In genomic region chr7:103447073-103447960, GRCh38 we compare ENCODE assay signal across 1 cellular context.
TF ChIP-seq lines count a peak whose summit lies in the region.

No MANE protein-coding gene starts in this region.

TF ChIP-seq in HepG2, 621 proteins besides CTCF, POLR2A, EP300 and RAD21 (continued from another document):
- TF ChIP-seq ZNF276 (CRISPR knock-in tag; IDR thresholded peaks at IDR 0.05; ENCODE audit: low read depth) (no peak), SP5 (CRISPR knock-in tag; IDR thresholded peaks at IDR 0.05; ENCODE audit: borderline replicate concordance, low read depth) (no peak), KDM5A (IDR thresholded peaks at IDR 0.05; ENCODE audit: borderline replicate concordance, low read length) (no peak), ARID5B (CRISPR knock-in tag; IDR thresholded peaks at IDR 0.05) (0 out of 2 replicates have a peak, but pooled peaks have one; percentile 17), ZNF713 (CRISPR knock-in tag; IDR thresholded peaks at IDR 0.05) (no peak), DR1 (CRISPR knock-in tag; IDR thresholded peaks at IDR 0.05) (no peak), NFIC (IDR thresholded peaks at IDR 0.05; ENCODE audit: low read length) (no peak), ZBED4 (CRISPR knock-in tag; IDR thresholded peaks at IDR 0.05; ENCODE audit: borderline replicate concordance) (0 out of 2 replicates have a peak, but pooled peaks have one; percentile 24), SP2 (CRISPR knock-in tag; IDR thresholded peaks at IDR 0.05) (no peak), E2F5 (CRISPR knock-in tag; conservative IDR thresholded peaks at IDR 0.05) (no peak), ZNF616 (CRISPR knock-in tag; IDR thresholded peaks at IDR 0.05; ENCODE audit: low read depth) (no peak), ZC3H13 (CRISPR knock-in tag; IDR thresholded peaks at IDR 0.05) (no peak), ZNF580 (CRISPR knock-in tag; IDR thresholded peaks at IDR 0.05; ENCODE audit: borderline replicate concordance, low read depth) (no peak), ZNF354B (CRISPR knock-in tag; IDR thresholded peaks at IDR 0.05) (no peak), ARHGAP35 (CRISPR knock-in tag; IDR thresholded peaks at IDR 0.05; ENCODE audit: borderline replicate concordance) (no peak), SMAD3 (CRISPR knock-in tag; IDR thresholded peaks at IDR 0.05) (no peak), STAG1 (CRISPR knock-in tag; IDR thresholded peaks at IDR 0.05) (peak; percentile 89), ZNF432 (CRISPR knock-in tag; IDR thresholded peaks at IDR 0.05; ENCODE audit: borderline replicate concordance) (no peak), KLF11 (CRISPR knock-in tag; IDR thresholded peaks at IDR 0.05) (no peak), SMC3 (IDR thresholded peaks at IDR 0.05; ENCODE audit: low read length) (peak; percentile 69), IRX3 (CRISPR knock-in tag; IDR thresholded peaks at IDR 0.05; ENCODE audit: borderline replicate concordance, low read depth) (no peak), ZNF577 (CRISPR knock-in tag; IDR thresholded peaks at IDR 0.05; ENCODE audit: borderline replicate concordance, low read depth) (no peak)
